Comparison of ENCODE assay signal across 5 cellular contexts in genomic region chr7:95604408-95604807, GRCh38. TPM values are rescaled to one million over a fixed set of nuclear protein-coding genes. Genes with fewer than 3 reads are reported as not detected.
"Had no signal": no experiment of that assay in that cellular context is flagged by ENCODE, and none has a peak within 500 bp of the region (broad histone marks: within the 10 kb centered on the region; RNA-seq: fewer than 3 reads in every experiment).

No MANE protein-coding gene starts in this region.

RNA-seq across cellular contexts. Expression of gene PDK4, which starts 8.1 kb away (rescaled TPM):
- total RNA-seq: activated CD4-positive, alpha-beta memory T cell treated with anti-CD3 and anti-CD28 coated beads, Interleukin-2, amount 10 ng/mL, durations not matched to agents 7 days and 5 days; activated CD4-positive, alpha-beta T cell treated with anti-CD3 and anti-CD28 coated beads, Interleukin-2, amount 10 ng/mL, durations not matched to agents 7 days and 5 days; activated naive CD4-positive, alpha-beta T cell treated with anti-CD3 and anti-CD28 coated beads, Interleukin-2, amount 50 U/mL, for 72 hours; activated T-cell treated with anti-CD3 and anti-CD28 coated beads, Interleukin-2, amount 50 U/mL, for 72 hours; T-helper 1 cell treated with Interleukin-12 subunit alpha and Interleukin-12 subunit beta and Interleukin-4 antibody, amounts not matched to agents 30 ng/mL and 1 ng/mL, for 36 hours had no signal
